Comparison of ENCODE assay signal across 8 cellular contexts in genomic region chr6:3119040-3119723, GRCh38. TPM values are rescaled to one million over a fixed set of nuclear protein-coding genes. Genes with fewer than 3 reads are reported as not detected.
A peak's percentile ranks its signal among the peaks of the same experiment; 100 is the strongest.
DNase-seq lines count a peak whose midpoint lies in the region; ATAC-seq and TF ChIP-seq lines count a peak whose summit lies in the region.

No MANE protein-coding gene starts in this region.

- H3K4me1 ChIP-seq in OCI-LY1 (ENCODE audit: insufficient read depth, low read length, severe bottlenecking), result peaks cover 34% of the 10 kb centered on the region
- H3K4me1 ChIP-seq in ectodermal cell (ENCODE audit: control insufficient read depth, insufficient read depth, low read length), result peaks cover 8% of the 10 kb centered on the region
- no peaks in the 10 kb centered on the region for H3K4me1 ChIP-seq in uterus

- peak overlapping the region; percentile 83 for H3K9ac ChIP-seq in OCI-LY1 (ENCODE audit: low read length)

- H2AFZ ChIP-seq in OCI-LY1 (ENCODE audit: low read length), result no peak overlapping the region

- ATAC-seq in activated T-cell treated with anti-CD3 and anti-CD28 coated beads, Interleukin-2, amount 50 U/mL, for 4 hours, result peak; percentile 35 to 36
- peak; percentile 25 for ATAC-seq in HG02840 (IDR thresholded peaks at IDR 0.05; ENCODE audit: low FRiP score, unreplicated experiment)

- H3K4me3 Mint-ChIP-seq in activated T-cell treated with anti-CD3 and anti-CD28 coated beads, Interleukin-2, amount 50 U/mL, for 4 hours, result peak overlapping the region; percentile 85
- H3K4me3 Mint-ChIP-seq in mesothelial cell of epicardium, result peak overlapping the region; percentile 86

- no peaks in the 10 kb centered on the region for H3K9me3 ChIP-seq in OCI-LY1 (ENCODE audit: low read length)
- H3K9me3 ChIP-seq in ectodermal cell (ENCODE audit: control insufficient read depth, low read length), result no peaks in the 10 kb centered on the region
- H3K9me3 ChIP-seq in uterus, result no peaks in the 10 kb centered on the region

- H3K4me1 Mint-ChIP-seq in activated T-cell treated with anti-CD3 and anti-CD28 coated beads, Interleukin-2, amount 50 U/mL, for 4 hours (ENCODE audit: low read depth), result peaks cover 18% of the 10 kb centered on the region
- H3K4me1 Mint-ChIP-seq in mesothelial cell of epicardium, result peaks cover 26% of the 10 kb centered on the region

- peak overlapping the region; percentile 91 for H3K4me2 ChIP-seq in OCI-LY1 (ENCODE audit: low read length)

- no peaks in the 10 kb centered on the region for H4K20me1 ChIP-seq in OCI-LY1 (ENCODE audit: insufficient read depth, low read length)

- H3K27me3 Mint-ChIP-seq in activated T-cell treated with anti-CD3 and anti-CD28 coated beads, Interleukin-2, amount 50 U/mL, for 4 hours (ENCODE audit: low read depth), result no peaks in the 10 kb centered on the region
- no peaks in the 10 kb centered on the region for H3K27me3 Mint-ChIP-seq in mesothelial cell of epicardium (ENCODE audit: low read depth)

- no peak for DNase-seq in activated T-cell treated with anti-CD3 and anti-CD28 coated beads, Interleukin-2, amount 50 U/mL, for 4 hours
- DNase-seq in activated T-cell treated with anti-CD3 and anti-CD28 coated beads for 4 hours (no peak), mesothelial cell of epicardium (ENCODE audit: low spot score in 2 of 2, unreplicated experiment in 2 of 2) (no peak), uterus (no peak), midbrain (lab: John Stamatoyannopoulos, UW) (no peak)

- TF ChIP-seq POLR2A in uterus (IDR thresholded peaks at IDR 0.05), result no peak

- 26 to 27% methylated on average over 19 of the region's 19 CpGs for WGBS in ectodermal cell, 2 experiments

- H3F3A ChIP-seq in OCI-LY1 (ENCODE audit: insufficient read depth, low read length), result no peaks in the 10 kb centered on the region

- H3K27ac ChIP-seq in OCI-LY1 (ENCODE audit: low read depth, low read length, poor library complexity, severe bottlenecking) (no peak overlapping the region), ectodermal cell (ENCODE audit: insufficient read depth, low read depth, low read length, poor library complexity, severe bottlenecking) (peak overlapping the region; percentile 72), uterus (peak overlapping the region; percentile 93 to 94)

- H3K9me3 Mint-ChIP-seq in activated T-cell treated with anti-CD3 and anti-CD28 coated beads, Interleukin-2, amount 50 U/mL, for 4 hours, result no peaks in the 10 kb centered on the region
- no peaks in the 10 kb centered on the region for H3K9me3 Mint-ChIP-seq in mesothelial cell of epicardium

- H3K79me2 ChIP-seq in OCI-LY1 (ENCODE audit: insufficient read depth, low read length), result no peaks in the 10 kb centered on the region

- intact Hi-C loops in uterus (cut with DNase I; ENCODE audit: low total_unique reads), result no loop called here

- H3K9me2 ChIP-seq in OCI-LY1 (ENCODE audit: low read depth, low read length), result no peaks in the 10 kb centered on the region

- H3K27me3 ChIP-seq in OCI-LY1 (ENCODE audit: insufficient read depth, low read length), result no peaks in the 10 kb centered on the region
- H3K27me3 ChIP-seq in ectodermal cell (ENCODE audit: control insufficient read depth, insufficient read depth, low read length, poor library complexity, severe bottlenecking), result no peaks in the 10 kb centered on the region
- no peaks in the 10 kb centered on the region for H3K27me3 ChIP-seq in uterus

- H3K36me3 Mint-ChIP-seq in activated T-cell treated with anti-CD3 and anti-CD28 coated beads, Interleukin-2, amount 50 U/mL, for 4 hours (ENCODE audit: insufficient read depth), result no peaks in the 10 kb centered on the region
- H3K36me3 Mint-ChIP-seq in mesothelial cell of epicardium, result peaks cover 2% of the 10 kb centered on the region

- H3K4me3 ChIP-seq in OCI-LY1 (ENCODE audit: low read depth, low read length, poor library complexity, severe bottlenecking) (peak overlapping the region; percentile 82), ectodermal cell (ENCODE audit: insufficient read depth, low read depth, low read length) (peak overlapping the region; percentile 86), uterus (peak overlapping the region; percentile 90 to 97)

- TF ChIP-seq CTCF in OCI-LY1 (IDR thresholded peaks at IDR 0.05; ENCODE audit: low read length) (no peak), mesothelial cell of epicardium (IDR thresholded peaks at IDR 0.05; ENCODE audit: unreplicated experiment) (no peak), uterus (IDR thresholded peaks at IDR 0.05) (no peak)

- H3K36me3 ChIP-seq in OCI-LY1 (ENCODE audit: insufficient read depth, low read length) (peaks cover 6% of the 10 kb centered on the region; the same call in 1 of the 2 replicates), ectodermal cell (ENCODE audit: control insufficient read depth, insufficient read depth, low read length) (peaks cover 3% of the 10 kb centered on the region), uterus (no peaks in the 10 kb centered on the region)

- H3K27ac Mint-ChIP-seq in mesothelial cell of epicardium, result peak overlapping the region; percentile 64

RNA-seq across cellular contexts. Expression of gene BPHL, which starts 0.7 kb away (rescaled TPM):
- total RNA-seq in activated T-cell treated with anti-CD3 and anti-CD28 coated beads, Interleukin-2, amount 50 U/mL, for 4 hours, result 1 to 10 TPM; 3.5 to 6.1 (median 4.5) TPM
- polyA plus RNA-seq in ectodermal cell (2013, experiment 1 of 4), result 71.1 TPM
- polyA plus RNA-seq in ectodermal cell (2013, experiment 2 of 4), result 59.2 TPM
- polyA plus RNA-seq in ectodermal cell (2013, experiment 3 of 4), result 35.5 TPM
- 44.2 TPM for polyA plus RNA-seq in ectodermal cell (2013, experiment 4 of 4)
- 41.5 to 49.2 TPM (median 43.8 TPM) in 3 replicates for total RNA-seq in mesothelial cell of epicardium
- total RNA-seq in uterus, result 10 to 100 TPM in 3 of 4 donors, 1 to 10 TPM in 1; 4.1 to 30.9 (median 22.0) TPM

RNA-seq across cellular contexts. Expression of gene TUBB2A, which starts 38.2 kb away (rescaled TPM):
- 1 to 10 TPM; 5.4 to 7.7 (median 7.1) TPM for total RNA-seq in activated T-cell treated with anti-CD3 and anti-CD28 coated beads, Interleukin-2, amount 50 U/mL, for 4 hours
- 233 TPM for polyA plus RNA-seq in ectodermal cell (2013, experiment 1 of 4)
- 211 TPM for polyA plus RNA-seq in ectodermal cell (2013, experiment 2 of 4)
- polyA plus RNA-seq in ectodermal cell (2013, experiment 3 of 4), result 183 TPM
- polyA plus RNA-seq in ectodermal cell (2013, experiment 4 of 4), result 204 TPM
- total RNA-seq in mesothelial cell of epicardium (21.5 to 25.5 TPM (median 24.3 TPM) in 3 replicates), uterus (100 to 1,000 TPM in 1 of 4 donors, 10 to 100 TPM in 3; 21.5 to 100 (median 59.0) TPM)

RNA-seq across cellular contexts. Expression of gene RIPK1, which starts 50.9 kb away (rescaled TPM):
- total RNA-seq in activated T-cell treated with anti-CD3 and anti-CD28 coated beads, Interleukin-2, amount 50 U/mL, for 4 hours, result 10 to 100 TPM; 16.5 to 17.4 (median 16.6) TPM
- 14.0 TPM for polyA plus RNA-seq in ectodermal cell (2013, experiment 1 of 4)
- 15.5 TPM for polyA plus RNA-seq in ectodermal cell (2013, experiment 2 of 4)
- polyA plus RNA-seq in ectodermal cell (2013, experiment 3 of 4), result 9.3 TPM
- polyA plus RNA-seq in ectodermal cell (2013, experiment 4 of 4), result 10.6 TPM
- 17.5 to 18.4 TPM (median 17.6 TPM) in 3 replicates for total RNA-seq in mesothelial cell of epicardium
- 10 to 100 TPM; 11.5 to 35.0 (median 30.1) TPM for total RNA-seq in uterus
